In the genomic region with DNA sequence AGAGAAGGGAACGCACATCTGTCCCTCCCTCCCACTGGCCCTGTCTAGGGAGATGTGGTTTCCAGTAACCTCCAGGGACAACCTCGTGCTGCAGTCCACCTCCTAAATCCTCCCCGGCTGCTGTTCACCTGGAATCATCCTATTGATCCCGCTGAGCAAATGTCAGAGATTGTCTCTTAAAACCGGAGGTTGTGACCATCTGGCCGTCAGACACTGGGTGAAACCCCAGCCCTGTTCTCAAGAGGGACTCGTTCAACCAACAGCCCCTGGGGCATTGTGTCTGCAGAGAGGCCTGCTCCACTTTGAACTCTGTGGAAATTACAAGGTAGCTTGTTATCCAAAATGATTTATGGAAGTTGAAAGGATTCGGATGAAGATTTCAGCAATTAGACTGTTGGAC, we compare ENCODE assay signal across 16 cellular contexts.
DNase-seq lines count a peak whose midpoint lies in the region; ATAC-seq lines count a peak whose summit lies in the region.
"Had no signal": no experiment of that assay in that cellular context is flagged by ENCODE, and none has a peak within 500 bp of the region (broad histone marks: within the 10 kb centered on the region; RNA-seq: fewer than 3 reads in every experiment).

No MANE protein-coding gene starts in this region.

- no peaks in the 10 kb centered on the region for H3K36me3 ChIP-seq in BLaER1 treated with 17β-estradiol and CSF1 and Interleukin-3, amounts not matched to agents 10 nM and 100 nM

- no peaks in the 10 kb centered on the region for H3K27me3 ChIP-seq in BLaER1 treated with 17β-estradiol and CSF1 and Interleukin-3, amounts not matched to agents 10 nM and 100 nM

- ATAC-seq in left cardiac atrium (no peak), HG02610 (IDR thresholded peaks at IDR 0.05; ENCODE audit: unreplicated experiment) (no peak)
- ATAC-seq: CD8-positive, alpha-beta T cell; GM23338 had no signal

- H3K4me1 ChIP-seq in BLaER1 treated with 17β-estradiol and CSF1 and Interleukin-3, amounts not matched to agents 10 nM and 100 nM: peaks cover 23 to 36% (median 31%) of the 10 kb centered on the region in 10 experiments

- H4K20me1 ChIP-seq in BLaER1 treated with 17β-estradiol and CSF1 and Interleukin-3, amounts not matched to agents 10 nM and 100 nM: no peaks in the 10 kb centered on the region

- intact Hi-C loops in left cardiac atrium (cut with DNase I): no loop called here

- peak overlapping the region; percentile 18 to 78 (median 61); a peak in 21 of 22 replicates for H3K4me2 ChIP-seq in BLaER1 treated with 17β-estradiol and CSF1 and Interleukin-3, amounts not matched to agents 10 nM and 100 nM
- H3K4me2 ChIP-seq: GM23338 had no signal

- H3K9ac ChIP-seq in BLaER1 treated with 17β-estradiol and CSF1 and Interleukin-3, amounts not matched to agents 10 nM and 100 nM: no peak overlapping the region

- no peak overlapping the region for H3K27ac ChIP-seq in BLaER1 treated with 17β-estradiol and CSF1 and Interleukin-3, amounts not matched to agents 10 nM and 100 nM

- DNase-seq in NCI-H2227 (lab: John Stamatoyannopoulos, UW; ENCODE audit: unreplicated experiment) (peak; percentile 6), NCI-H2227 treated with DMSO at 0.1 percent for 48 hours (lab: John Stamatoyannopoulos, UW) (no peak), NCI-H82 (lab: John Stamatoyannopoulos, UW) (peak; percentile 78), islet precursor cell (peak; percentile 66), left cardiac atrium (no peak), AML-193 (lab: John Stamatoyannopoulos, UW) (no peak)
- DNase-seq: ACHN; CD8-positive, alpha-beta T cell; COR-L47; DMS153; DMS79 treated with DMSO at 0.1 percent for 48 hours; EL; H9 had no signal

- no peak overlapping the region for H3K4me3 ChIP-seq in BLaER1 treated with 17β-estradiol and CSF1 and Interleukin-3, amounts not matched to agents 10 nM and 100 nM
- H3K4me3 ChIP-seq: GM23338 had no signal

- H3K9me3 ChIP-seq in BLaER1 treated with 17β-estradiol and CSF1 and Interleukin-3, amounts not matched to agents 10 nM and 100 nM (replicated peaks in 1 of 11): no peaks in the 10 kb centered on the region

Comparison
In these comparisons a context has a peak if more than half of its experiments do, and no peak if none do; other contexts are left out.
1. DNase-seq: peak in NCI-H2227 (single experiment), NCI-H82 (single experiment) and islet precursor cell (single experiment); none in NCI-H2227 treated with DMSO at 0.1 percent for 48 hours (single experiment), left cardiac atrium (single experiment) and AML-193 (0 of 2).